In the genomic region with DNA sequence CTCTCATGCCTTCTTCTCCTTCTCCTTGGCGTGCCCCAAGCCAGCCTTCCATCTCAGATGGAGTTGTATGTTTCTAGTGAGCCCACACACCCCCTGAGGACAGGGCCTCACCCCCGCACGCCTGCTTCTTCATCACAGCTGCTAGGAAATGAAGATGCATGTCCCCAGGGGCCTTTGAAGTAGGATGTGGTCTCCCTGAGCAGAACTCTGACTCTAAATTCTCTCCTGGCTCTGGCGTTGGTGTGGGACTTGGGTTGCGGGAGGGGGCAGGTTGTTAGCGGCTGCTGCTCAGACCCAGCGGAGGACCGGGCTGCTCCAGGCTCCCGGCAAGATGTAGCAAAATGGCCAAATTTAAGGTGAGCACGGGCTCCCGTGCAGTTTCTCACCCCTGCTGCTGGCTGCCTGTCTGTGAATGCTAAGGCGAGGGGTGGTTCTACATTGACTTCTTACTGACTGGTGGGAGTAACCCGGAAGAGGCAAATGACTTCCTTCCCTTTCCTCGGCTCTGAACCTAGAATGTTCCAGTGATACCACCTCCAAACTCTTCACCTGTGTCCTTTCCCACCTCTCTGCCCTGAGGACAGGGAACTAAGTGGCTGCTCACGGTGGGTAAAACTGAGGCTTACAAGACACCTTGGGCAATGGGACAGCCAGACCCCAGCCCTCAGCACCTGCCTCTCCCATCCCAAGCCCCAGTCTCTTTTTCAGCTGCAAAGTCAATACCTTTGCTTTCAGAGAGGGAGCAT, we compare ENCODE assay signal across 8 cellular contexts. TPM values are rescaled to one million over a fixed set of nuclear protein-coding genes. Genes with fewer than 3 reads are reported as not detected.
DNase-seq lines count a peak whose midpoint lies in the region; ATAC-seq, FAIRE-seq and TF ChIP-seq lines count a peak whose summit lies in the region.

No MANE protein-coding gene starts in this region.

- TF ChIP-seq RAD21 in A549 (conservative IDR thresholded peaks at IDR 0.05 in 1 of 2, IDR thresholded peaks at IDR 0.05 in 1 of 2) = no peak
- TF ChIP-seq RAD21 in HCT116 (IDR thresholded peaks at IDR 0.05; ENCODE audit: low read depth) = no peak

- FAIRE-seq in A549 (lab: Jason Lieb, UNC) = no peak

- H2AFZ ChIP-seq in HCT116 (ENCODE audit: low read depth, low read length, poor library complexity, severe bottlenecking) = no peak overlapping the region

- peak overlapping the region; percentile 78 to 82 for H3K27ac ChIP-seq in A549
- H3K27ac ChIP-seq in HCT116 (ENCODE audit: low read depth, low read length) = no peak overlapping the region

- H3K4me2 ChIP-seq in A549 (peak overlapping the region; percentile 87), HCT116 (ENCODE audit: low read length) (peak overlapping the region; percentile 84)

- H3K4me1 ChIP-seq in A549 (peaks cover 80% of the 10 kb centered on the region), HCT116 (ENCODE audit: control insufficient read depth in 1 of 2, insufficient read depth in 2 of 2, low read length in 2 of 2) (peaks cover 52 to 65% of the 10 kb centered on the region in 2 experiments)

- H3K4me3 ChIP-seq in A549 (no peak overlapping the region), HCT116 (replicated peaks in 1 of 2; ENCODE audit: low read depth in 1 of 2, low read length in 2 of 2) (no peak overlapping the region)

- no peak for TF ChIP-seq CTCF in A549 (IDR thresholded peaks at IDR 0.05)
- TF ChIP-seq CTCF in HCT116 (IDR thresholded peaks at IDR 0.05 in 2 of 3, conservative IDR thresholded peaks at IDR 0.05 in 1 of 3; ENCODE audit: borderline replicate concordance in 1 of 3, insufficient read depth in 1 of 3, low read depth in 2 of 3, low read length in 2 of 3) = no peak

- no peak for TF ChIP-seq POLR2A in A549 (IDR thresholded peaks at IDR 0.05; ENCODE audit: low read length)
- TF ChIP-seq POLR2A in HCT116 (IDR thresholded peaks at IDR 0.05; ENCODE audit: borderline replicate concordance, extremely low read depth, insufficient read depth, insufficient read length) = no peak

- no TSS peak for BruUV-seq in HCT116 (replicated peaks; lab: Mats Ljungman, UMichigan)

- CTCF ChIA-PET in A549 (lab: Yijun Ruan, JAX) = interaction anchor here (1.0 to 1.5 kb wide), 4 partner anchors 9 to 50 kb away, joined by 3 to 5 read pairs (median 3); no protein-coding TSS in a partner anchor
- CTCF ChIA-PET in HCT116 (lab: Charles Lee) = no interaction called here

- POLR2A ChIA-PET in A549 (lab: Yijun Ruan, JAX) = no interaction called here
- POLR2A ChIA-PET in HCT116 (lab: Charles Lee) = no interaction called here

- no peaks in the 10 kb centered on the region for H3K9me2 ChIP-seq in HCT116 (ENCODE audit: insufficient read depth)

- no peaks in the 10 kb centered on the region for H3K36me3 ChIP-seq in HCT116 (ENCODE audit: control insufficient read depth in 1 of 2, insufficient read depth in 2 of 2, low read length in 2 of 2)

- intact Hi-C loops in HCT116 (cut with micrococcal nuclease) = no loop called here

- H3K9ac ChIP-seq in HCT116 (ENCODE audit: low read length) = peak overlapping the region; percentile 37; the same call in 1 of the 2 replicates

- no peak for TF ChIP-seq EP300 in A549 (IDR thresholded peaks at IDR 0.05)

- peaks cover 16% of the 10 kb centered on the region; the same call in 1 of the 2 replicates for H4K20me1 ChIP-seq in HCT116 (ENCODE audit: insufficient read depth)

- no peak for DNase-seq in A549 (ENCODE audit: low read depth in 1 of 2, low spot score in 1 of 2)
- no peak for DNase-seq in HCT116 (ENCODE audit: low read depth, low spot score)
- peak; percentile 41 to 54 for DNase-seq in activated CD4-positive, alpha-beta T cell treated with anti-CD3 and anti-CD28 coated beads, Interleukin-2, amount 50 U/mL, for 4 hours
- DNase-seq in medulla oblongata (ENCODE audit: extremely low spot score) = peak; percentile 12
- DNase-seq in NCI-H748 (lab: John Stamatoyannopoulos, UW; ENCODE audit: unreplicated experiment) = no peak
- DNase-seq in effector CD8-positive, alpha-beta T cell (lab: John Stamatoyannopoulos, UW) = no peak
- DNase-seq in amniotic stem cell (lab: John Stamatoyannopoulos, UW) = no peak

- H3K79me2 ChIP-seq in HCT116 (ENCODE audit: insufficient read depth, low read length) = peaks cover 96% of the 10 kb centered on the region

- ATAC-seq in A549 (peak in 1 of 2 experiments; percentile 18; a peak in 1 of 6 replicates), HCT116 (no peak), HG03571 (IDR thresholded peaks at IDR 0.05; ENCODE audit: unreplicated experiment) (no peak)

- 77% methylated on average over 9 of the region's 15 CpGs for WGBS in A549 (ENCODE audit: missing lambda C conversion rate)

- H3K9me3 ChIP-seq in A549 (no peaks in the 10 kb centered on the region), HCT116 (ENCODE audit: control insufficient read depth in 1 of 2, insufficient read depth in 1 of 2, low read depth in 1 of 2, low read length in 2 of 2) (no peaks in the 10 kb centered on the region)

- no peaks in the 10 kb centered on the region for H3K27me3 ChIP-seq in HCT116 (ENCODE audit: insufficient read depth, low read length)

- RAD21 ChIA-PET in HCT116 (lab: Charles Lee; ENCODE audit: low non-redundant PET in 1 of 2, low total read pairs in 2 of 2, uncharacterized antibody in 2 of 2, unreplicated experiment in 2 of 2) = no interaction called here

TF ChIP-seq in A549, 52 proteins besides CTCF, POLR2A, EP300 and RAD21 (continues in another document):
- no peak for TF ChIP-seq ZNF302 (CRISPR knock-in tag; IDR thresholded peaks at IDR 0.05)
- TF ChIP-seq, protein P1, sequence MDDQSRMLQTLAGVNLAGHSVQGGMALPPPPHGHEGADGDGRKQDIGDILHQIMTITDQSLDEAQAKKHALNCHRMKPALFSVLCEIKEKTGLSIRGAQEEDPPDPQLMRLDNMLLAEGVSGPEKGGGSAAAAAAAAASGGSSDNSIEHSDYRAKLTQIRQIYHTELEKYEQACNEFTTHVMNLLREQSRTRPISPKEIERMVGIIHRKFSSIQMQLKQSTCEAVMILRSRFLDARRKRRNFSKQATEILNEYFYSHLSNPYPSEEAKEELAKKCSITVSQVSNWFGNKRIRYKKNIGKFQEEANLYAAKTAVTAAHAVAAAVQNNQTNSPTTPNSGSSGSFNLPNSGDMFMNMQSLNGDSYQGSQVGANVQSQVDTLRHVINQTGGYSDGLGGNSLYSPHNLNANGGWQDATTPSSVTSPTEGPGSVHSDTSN (IDR thresholded peaks at IDR 0.05) = no peak
- no peak for TF ChIP-seq RNF2 (IDR thresholded peaks at IDR 0.05; ENCODE audit: borderline replicate concordance, low read depth)
- no peak for TF ChIP-seq HOXA7 (CRISPR knock-in tag; IDR thresholded peaks at IDR 0.05)
- TF ChIP-seq NPAS2 (CRISPR knock-in tag; IDR thresholded peaks at IDR 0.05; ENCODE audit: borderline replicate concordance) = no peak
- no peak for TF ChIP-seq CHD4 (IDR thresholded peaks at IDR 0.05; ENCODE audit: borderline replicate concordance)
- no peak for TF ChIP-seq ZFP36 (IDR thresholded peaks at IDR 0.05; ENCODE audit: borderline replicate concordance, partially characterized antibody)
- TF ChIP-seq CHD2 (IDR thresholded peaks at IDR 0.05; ENCODE audit: low read length, partially characterized antibody) = no peak
- no peak for TF ChIP-seq CEBPB (IDR thresholded peaks at IDR 0.05)
- TF ChIP-seq POLR2AphosphoS2 (conservative IDR thresholded peaks at IDR 0.05; ENCODE audit: low read length) = no peak
- no peak for TF ChIP-seq HDAC2 (IDR thresholded peaks at IDR 0.05)

TF ChIP-seq in HCT116, 20 proteins besides CTCF, POLR2A, EP300 and RAD21 (continues in another document):
- no peak for TF ChIP-seq ZFX (IDR thresholded peaks at IDR 0.05)
- TF ChIP-seq, protein P2, sequence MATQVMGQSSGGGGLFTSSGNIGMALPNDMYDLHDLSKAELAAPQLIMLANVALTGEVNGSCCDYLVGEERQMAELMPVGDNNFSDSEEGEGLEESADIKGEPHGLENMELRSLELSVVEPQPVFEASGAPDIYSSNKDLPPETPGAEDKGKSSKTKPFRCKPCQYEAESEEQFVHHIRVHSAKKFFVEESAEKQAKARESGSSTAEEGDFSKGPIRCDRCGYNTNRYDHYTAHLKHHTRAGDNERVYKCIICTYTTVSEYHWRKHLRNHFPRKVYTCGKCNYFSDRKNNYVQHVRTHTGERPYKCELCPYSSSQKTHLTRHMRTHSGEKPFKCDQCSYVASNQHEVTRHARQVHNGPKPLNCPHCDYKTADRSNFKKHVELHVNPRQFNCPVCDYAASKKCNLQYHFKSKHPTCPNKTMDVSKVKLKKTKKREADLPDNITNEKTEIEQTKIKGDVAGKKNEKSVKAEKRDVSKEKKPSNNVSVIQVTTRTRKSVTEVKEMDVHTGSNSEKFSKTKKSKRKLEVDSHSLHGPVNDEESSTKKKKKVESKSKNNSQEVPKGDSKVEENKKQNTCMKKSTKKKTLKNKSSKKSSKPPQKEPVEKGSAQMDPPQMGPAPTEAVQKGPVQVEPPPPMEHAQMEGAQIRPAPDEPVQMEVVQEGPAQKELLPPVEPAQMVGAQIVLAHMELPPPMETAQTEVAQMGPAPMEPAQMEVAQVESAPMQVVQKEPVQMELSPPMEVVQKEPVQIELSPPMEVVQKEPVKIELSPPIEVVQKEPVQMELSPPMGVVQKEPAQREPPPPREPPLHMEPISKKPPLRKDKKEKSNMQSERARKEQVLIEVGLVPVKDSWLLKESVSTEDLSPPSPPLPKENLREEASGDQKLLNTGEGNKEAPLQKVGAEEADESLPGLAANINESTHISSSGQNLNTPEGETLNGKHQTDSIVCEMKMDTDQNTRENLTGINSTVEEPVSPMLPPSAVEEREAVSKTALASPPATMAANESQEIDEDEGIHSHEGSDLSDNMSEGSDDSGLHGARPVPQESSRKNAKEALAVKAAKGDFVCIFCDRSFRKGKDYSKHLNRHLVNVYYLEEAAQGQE (IDR thresholded peaks at IDR 0.05; ENCODE audit: low read depth) = no peak
- TF ChIP-seq CBX3 (IDR thresholded peaks at IDR 0.05; ENCODE audit: low read depth) = no peak
- TF ChIP-seq, protein P3, sequence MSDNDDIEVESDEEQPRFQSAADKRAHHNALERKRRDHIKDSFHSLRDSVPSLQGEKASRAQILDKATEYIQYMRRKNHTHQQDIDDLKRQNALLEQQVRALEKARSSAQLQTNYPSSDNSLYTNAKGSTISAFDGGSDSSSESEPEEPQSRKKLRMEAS (IDR thresholded peaks at IDR 0.05) = no peak
- TF ChIP-seq YY1 (IDR thresholded peaks at IDR 0.05; ENCODE audit: extremely low read depth, insufficient replicate concordance, low read depth, low read length) = no peak
- no peak for TF ChIP-seq JUND (IDR thresholded peaks at IDR 0.05)
- no peak for TF ChIP-seq EZH2 (IDR thresholded peaks at IDR 0.05)
- TF ChIP-seq, protein P4, sequence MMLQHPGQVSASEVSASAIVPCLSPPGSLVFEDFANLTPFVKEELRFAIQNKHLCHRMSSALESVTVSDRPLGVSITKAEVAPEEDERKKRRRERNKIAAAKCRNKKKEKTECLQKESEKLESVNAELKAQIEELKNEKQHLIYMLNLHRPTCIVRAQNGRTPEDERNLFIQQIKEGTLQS (IDR thresholded peaks at IDR 0.05) = no peak

RNA-seq across cellular contexts. Expression of a gene that starts 8.8 kb away (rescaled TPM):
- 22.3 and 24.7 TPM in 2 replicates for polyA plus RNA-seq in A549 (2011; rRNA removed)
- 28.9 and 30.2 TPM in 2 replicates for polyA plus RNA-seq in A549 (2012; cell fraction: cytosol; rRNA removed)
- 21.6 and 25.1 TPM in 2 replicates for polyA plus RNA-seq in A549 (2012; cell fraction: nucleus; rRNA removed)
- 26.5 to 28.5 TPM (median 26.7 TPM) in 3 replicates for polyA plus RNA-seq in A549 (2017; fragmentation: RNase III; extraction: RNeasy Plus Mini Kit Qiagen cat#74134 plus additional on column Dnase treatment)
- polyA minus RNA-seq in A549 (2011; rRNA and poly(A)+ RNA removed) = 31.0 and 31.9 TPM in 2 replicates
- 23.9 TPM for total RNA-seq in HCT116 (2021; ENCODE audit: unreplicated experiment)
- polyA plus RNA-seq in HCT116 (2012) = 11.6 and 12.6 TPM in 2 replicates

Comparison
In these comparisons a context has a peak if more than half of its experiments do, and no peak if none do; other contexts are left out.
1. DNase-seq: peak in activated CD4-positive, alpha-beta T cell treated with anti-CD3 and anti-CD28 coated beads, Interleukin-2, amount 50 U/mL, for 4 hours (2 of 2) and medulla oblongata (single experiment); none in A549 (0 of 2), HCT116 (single experiment), NCI-H748 (single experiment), effector CD8-positive, alpha-beta T cell (single experiment) and amniotic stem cell (single experiment).